Comparison of ENCODE assay signal across 1 cellular context in genomic region chr14:34059037-34059924, GRCh38.
A peak's percentile ranks its signal among the peaks of the same experiment; 100 is the strongest.
TF ChIP-seq lines count a peak whose summit lies in the region.

No MANE protein-coding gene starts in this region.

TF ChIP-seq in HepG2, 621 proteins besides CTCF, POLR2A, EP300 and RAD21 (continued from another document and continues in another):
- TF ChIP-seq, protein P1, sequence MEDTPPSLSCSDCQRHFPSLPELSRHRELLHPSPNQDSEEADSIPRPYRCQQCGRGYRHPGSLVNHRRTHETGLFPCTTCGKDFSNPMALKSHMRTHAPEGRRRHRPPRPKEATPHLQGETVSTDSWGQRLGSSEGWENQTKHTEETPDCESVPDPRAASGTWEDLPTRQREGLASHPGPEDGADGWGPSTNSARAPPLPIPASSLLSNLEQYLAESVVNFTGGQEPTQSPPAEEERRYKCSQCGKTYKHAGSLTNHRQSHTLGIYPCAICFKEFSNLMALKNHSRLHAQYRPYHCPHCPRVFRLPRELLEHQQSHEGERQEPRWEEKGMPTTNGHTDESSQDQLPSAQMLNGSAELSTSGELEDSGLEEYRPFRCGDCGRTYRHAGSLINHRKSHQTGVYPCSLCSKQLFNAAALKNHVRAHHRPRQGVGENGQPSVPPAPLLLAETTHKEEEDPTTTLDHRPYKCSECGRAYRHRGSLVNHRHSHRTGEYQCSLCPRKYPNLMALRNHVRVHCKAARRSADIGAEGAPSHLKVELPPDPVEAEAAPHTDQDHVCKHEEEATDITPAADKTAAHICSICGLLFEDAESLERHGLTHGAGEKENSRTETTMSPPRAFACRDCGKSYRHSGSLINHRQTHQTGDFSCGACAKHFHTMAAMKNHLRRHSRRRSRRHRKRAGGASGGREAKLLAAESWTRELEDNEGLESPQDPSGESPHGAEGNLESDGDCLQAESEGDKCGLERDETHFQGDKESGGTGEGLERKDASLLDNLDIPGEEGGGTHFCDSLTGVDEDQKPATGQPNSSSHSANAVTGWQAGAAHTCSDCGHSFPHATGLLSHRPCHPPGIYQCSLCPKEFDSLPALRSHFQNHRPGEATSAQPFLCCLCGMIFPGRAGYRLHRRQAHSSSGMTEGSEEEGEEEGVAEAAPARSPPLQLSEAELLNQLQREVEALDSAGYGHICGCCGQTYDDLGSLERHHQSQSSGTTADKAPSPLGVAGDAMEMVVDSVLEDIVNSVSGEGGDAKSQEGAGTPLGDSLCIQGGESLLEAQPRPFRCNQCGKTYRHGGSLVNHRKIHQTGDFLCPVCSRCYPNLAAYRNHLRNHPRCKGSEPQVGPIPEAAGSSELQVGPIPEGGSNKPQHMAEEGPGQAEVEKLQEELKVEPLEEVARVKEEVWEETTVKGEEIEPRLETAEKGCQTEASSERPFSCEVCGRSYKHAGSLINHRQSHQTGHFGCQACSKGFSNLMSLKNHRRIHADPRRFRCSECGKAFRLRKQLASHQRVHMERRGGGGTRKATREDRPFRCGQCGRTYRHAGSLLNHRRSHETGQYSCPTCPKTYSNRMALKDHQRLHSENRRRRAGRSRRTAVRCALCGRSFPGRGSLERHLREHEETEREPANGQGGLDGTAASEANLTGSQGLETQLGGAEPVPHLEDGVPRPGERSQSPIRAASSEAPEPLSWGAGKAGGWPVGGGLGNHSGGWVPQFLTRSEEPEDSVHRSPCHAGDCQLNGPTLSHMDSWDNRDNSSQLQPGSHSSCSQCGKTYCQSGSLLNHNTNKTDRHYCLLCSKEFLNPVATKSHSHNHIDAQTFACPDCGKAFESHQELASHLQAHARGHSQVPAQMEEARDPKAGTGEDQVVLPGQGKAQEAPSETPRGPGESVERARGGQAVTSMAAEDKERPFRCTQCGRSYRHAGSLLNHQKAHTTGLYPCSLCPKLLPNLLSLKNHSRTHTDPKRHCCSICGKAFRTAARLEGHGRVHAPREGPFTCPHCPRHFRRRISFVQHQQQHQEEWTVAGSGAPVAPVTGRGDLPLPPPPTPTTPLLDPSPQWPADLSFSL (CRISPR knock-in tag; IDR thresholded peaks at IDR 0.05), result no peak
- no peak; a peak in 1 of 4 replicates for TF ChIP-seq HMGXB4 (CRISPR knock-in tag; IDR thresholded peaks at IDR 0.05; ENCODE audit: borderline replicate concordance in 1 of 2, low read depth in 1 of 2)
- TF ChIP-seq, protein P2, sequence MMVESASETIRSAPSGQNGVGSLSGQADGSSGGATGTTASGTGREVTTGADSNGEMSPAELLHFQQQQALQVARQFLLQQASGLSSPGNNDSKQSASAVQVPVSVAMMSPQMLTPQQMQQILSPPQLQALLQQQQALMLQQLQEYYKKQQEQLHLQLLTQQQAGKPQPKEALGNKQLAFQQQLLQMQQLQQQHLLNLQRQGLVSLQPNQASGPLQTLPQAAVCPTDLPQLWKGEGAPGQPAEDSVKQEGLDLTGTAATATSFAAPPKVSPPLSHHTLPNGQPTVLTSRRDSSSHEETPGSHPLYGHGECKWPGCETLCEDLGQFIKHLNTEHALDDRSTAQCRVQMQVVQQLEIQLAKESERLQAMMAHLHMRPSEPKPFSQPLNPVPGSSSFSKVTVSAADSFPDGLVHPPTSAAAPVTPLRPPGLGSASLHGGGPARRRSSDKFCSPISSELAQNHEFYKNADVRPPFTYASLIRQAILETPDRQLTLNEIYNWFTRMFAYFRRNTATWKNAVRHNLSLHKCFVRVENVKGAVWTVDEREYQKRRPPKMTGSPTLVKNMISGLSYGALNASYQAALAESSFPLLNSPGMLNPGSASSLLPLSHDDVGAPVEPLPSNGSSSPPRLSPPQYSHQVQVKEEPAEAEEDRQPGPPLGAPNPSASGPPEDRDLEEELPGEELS (CRISPR knock-in tag; IDR thresholded peaks at IDR 0.05), result no peak
- TF ChIP-seq ZNF235 (CRISPR knock-in tag; IDR thresholded peaks at IDR 0.05; ENCODE audit: borderline replicate concordance), result no peak
- TF ChIP-seq ZC3H4 (CRISPR knock-in tag; IDR thresholded peaks at IDR 0.05; ENCODE audit: borderline replicate concordance), result 0 out of 2 replicates have a peak, but pooled peaks have one; percentile 10
- TF ChIP-seq ZNF256 (CRISPR knock-in tag; conservative IDR thresholded peaks at IDR 0.05), result no peak
- no peak for TF ChIP-seq ZNF7 (CRISPR knock-in tag; IDR thresholded peaks at IDR 0.05)
- TF ChIP-seq ZXDC (CRISPR knock-in tag; IDR thresholded peaks at IDR 0.05), result 0 out of 2 replicates have a peak, but pooled peaks have one; percentile 21
- TF ChIP-seq, protein P3, sequence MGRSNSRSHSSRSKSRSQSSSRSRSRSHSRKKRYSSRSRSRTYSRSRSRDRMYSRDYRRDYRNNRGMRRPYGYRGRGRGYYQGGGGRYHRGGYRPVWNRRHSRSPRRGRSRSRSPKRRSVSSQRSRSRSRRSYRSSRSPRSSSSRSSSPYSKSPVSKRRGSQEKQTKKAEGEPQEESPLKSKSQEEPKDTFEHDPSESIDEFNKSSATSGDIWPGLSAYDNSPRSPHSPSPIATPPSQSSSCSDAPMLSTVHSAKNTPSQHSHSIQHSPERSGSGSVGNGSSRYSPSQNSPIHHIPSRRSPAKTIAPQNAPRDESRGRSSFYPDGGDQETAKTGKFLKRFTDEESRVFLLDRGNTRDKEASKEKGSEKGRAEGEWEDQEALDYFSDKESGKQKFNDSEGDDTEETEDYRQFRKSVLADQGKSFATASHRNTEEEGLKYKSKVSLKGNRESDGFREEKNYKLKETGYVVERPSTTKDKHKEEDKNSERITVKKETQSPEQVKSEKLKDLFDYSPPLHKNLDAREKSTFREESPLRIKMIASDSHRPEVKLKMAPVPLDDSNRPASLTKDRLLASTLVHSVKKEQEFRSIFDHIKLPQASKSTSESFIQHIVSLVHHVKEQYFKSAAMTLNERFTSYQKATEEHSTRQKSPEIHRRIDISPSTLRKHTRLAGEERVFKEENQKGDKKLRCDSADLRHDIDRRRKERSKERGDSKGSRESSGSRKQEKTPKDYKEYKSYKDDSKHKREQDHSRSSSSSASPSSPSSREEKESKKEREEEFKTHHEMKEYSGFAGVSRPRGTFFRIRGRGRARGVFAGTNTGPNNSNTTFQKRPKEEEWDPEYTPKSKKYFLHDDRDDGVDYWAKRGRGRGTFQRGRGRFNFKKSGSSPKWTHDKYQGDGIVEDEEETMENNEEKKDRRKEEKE (IDR thresholded peaks at IDR 0.05), result no peak
- no peak for TF ChIP-seq ARID2 (CRISPR knock-in tag; IDR thresholded peaks at IDR 0.05; ENCODE audit: borderline replicate concordance)
- no peak for TF ChIP-seq PAX8 (CRISPR knock-in tag; IDR thresholded peaks at IDR 0.05; ENCODE audit: borderline replicate concordance)
- TF ChIP-seq ZNF101 (CRISPR knock-in tag; IDR thresholded peaks at IDR 0.05; ENCODE audit: borderline replicate concordance, low read depth), result no peak
- no peak for TF ChIP-seq ZNF451 (CRISPR knock-in tag; IDR thresholded peaks at IDR 0.05)
- peak; percentile 80; the same call in 1 of the 2 replicates for TF ChIP-seq ZNF501 (CRISPR knock-in tag; IDR thresholded peaks at IDR 0.05)
- no peak for TF ChIP-seq CCDC6 (CRISPR knock-in tag; IDR thresholded peaks at IDR 0.05)
- TF ChIP-seq UBTF (CRISPR knock-in tag; IDR thresholded peaks at IDR 0.05), result no peak
- no peak for TF ChIP-seq SP4 (CRISPR knock-in tag; IDR thresholded peaks at IDR 0.05)
- peak; percentile 7; the same call in 1 of the 2 replicates for TF ChIP-seq ZNF430 (CRISPR knock-in tag; IDR thresholded peaks at IDR 0.05)
- TF ChIP-seq, protein P4, sequence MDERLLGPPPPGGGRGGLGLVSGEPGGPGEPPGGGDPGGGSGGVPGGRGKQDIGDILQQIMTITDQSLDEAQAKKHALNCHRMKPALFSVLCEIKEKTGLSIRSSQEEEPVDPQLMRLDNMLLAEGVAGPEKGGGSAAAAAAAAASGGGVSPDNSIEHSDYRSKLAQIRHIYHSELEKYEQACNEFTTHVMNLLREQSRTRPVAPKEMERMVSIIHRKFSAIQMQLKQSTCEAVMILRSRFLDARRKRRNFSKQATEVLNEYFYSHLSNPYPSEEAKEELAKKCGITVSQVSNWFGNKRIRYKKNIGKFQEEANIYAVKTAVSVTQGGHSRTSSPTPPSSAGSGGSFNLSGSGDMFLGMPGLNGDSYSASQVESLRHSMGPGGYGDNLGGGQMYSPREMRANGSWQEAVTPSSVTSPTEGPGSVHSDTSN (CRISPR knock-in tag; IDR thresholded peaks at IDR 0.05), result no peak
- TF ChIP-seq GMEB1 (CRISPR knock-in tag; IDR thresholded peaks at IDR 0.05; ENCODE audit: borderline replicate concordance), result 0 out of 2 replicates have a peak, but pooled peaks have one; percentile 3
- TF ChIP-seq BCL6 (CRISPR knock-in tag; IDR thresholded peaks at IDR 0.05), result no peak
- no peak for TF ChIP-seq HOMEZ (CRISPR knock-in tag; IDR thresholded peaks at IDR 0.05; ENCODE audit: low read depth)
- TF ChIP-seq ZNF674 (CRISPR knock-in tag; IDR thresholded peaks at IDR 0.05; ENCODE audit: low read depth), result peak; percentile 60; the same call in 1 of the 2 replicates
- no peak for TF ChIP-seq ZNF484 (CRISPR knock-in tag; IDR thresholded peaks at IDR 0.05; ENCODE audit: borderline replicate concordance, low read depth)
- no peak for TF ChIP-seq SNAPC5 (CRISPR knock-in tag; IDR thresholded peaks at IDR 0.05; ENCODE audit: borderline replicate concordance)
- no peak for TF ChIP-seq JUNB (CRISPR knock-in tag; IDR thresholded peaks at IDR 0.05; ENCODE audit: borderline replicate concordance)
- no peak for TF ChIP-seq MYNN (CRISPR knock-in tag; IDR thresholded peaks at IDR 0.05; ENCODE audit: low read depth)
- no peak for TF ChIP-seq ZNF232 (CRISPR knock-in tag; IDR thresholded peaks at IDR 0.05; ENCODE audit: borderline replicate concordance)
- TF ChIP-seq, protein P5, sequence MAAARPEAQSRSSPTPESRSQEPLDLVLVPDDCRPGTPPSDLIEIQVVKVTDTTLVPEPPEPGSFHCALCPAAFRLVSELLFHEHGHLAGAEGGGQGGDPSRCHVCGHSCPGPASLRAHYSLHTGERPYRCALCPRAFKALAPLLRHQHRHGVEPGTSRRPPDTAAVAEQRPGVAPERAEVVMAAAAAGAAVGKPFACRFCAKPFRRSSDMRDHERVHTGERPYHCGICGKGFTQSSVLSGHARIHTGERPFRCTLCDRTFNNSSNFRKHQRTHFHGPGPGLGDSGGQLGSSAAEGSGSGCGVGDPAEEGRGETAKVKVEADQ (CRISPR knock-in tag; IDR thresholded peaks at IDR 0.05; ENCODE audit: borderline replicate concordance), result no peak
